ENCODE assay signal across 1 cellular context in the genomic region with DNA sequence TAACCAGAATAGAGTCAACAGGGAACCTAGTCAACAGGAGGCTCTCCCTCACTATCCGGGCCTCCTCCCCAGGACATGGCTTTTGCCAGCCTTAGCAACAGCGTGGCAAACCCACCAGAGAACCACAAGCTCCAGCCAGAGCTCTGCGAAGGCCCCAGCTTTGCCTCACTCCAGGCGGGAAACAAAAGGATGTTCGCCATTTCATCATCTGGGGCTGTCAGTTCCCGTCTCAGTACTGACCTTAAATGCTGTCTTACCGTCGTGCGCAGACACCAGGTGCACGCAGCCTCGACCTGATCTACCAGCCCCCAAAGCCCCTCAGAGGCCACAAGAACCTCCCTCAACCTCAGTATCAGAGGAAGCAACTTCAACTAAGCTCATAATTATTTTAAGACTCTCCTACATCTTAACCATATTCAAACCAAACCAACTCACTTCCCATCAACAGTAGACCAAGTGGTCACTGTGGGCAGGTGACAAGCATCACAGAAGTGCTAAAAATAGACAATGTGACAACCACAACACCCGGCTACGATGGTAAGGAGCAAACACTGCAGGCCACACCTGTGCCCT.
A peak's percentile ranks its signal among the peaks of the same experiment; 100 is the strongest.
TF ChIP-seq lines count a peak whose summit lies in the region.

No MANE protein-coding gene starts in this region.

TF ChIP-seq in GM12878, 131 proteins besides CTCF, POLR2A, EP300 and RAD21 (continued from another document and continues in another):
- no peak for TF ChIP-seq E4F1 (IDR thresholded peaks at IDR 0.05; ENCODE audit: borderline replicate concordance, partially characterized antibody)
- TF ChIP-seq NRF1 (conservative IDR thresholded peaks at IDR 0.05; ENCODE audit: low read depth, low read length) = no peak
- 0 out of 2 replicates have a peak, but pooled peaks have one; percentile 63 for TF ChIP-seq TARDBP (IDR thresholded peaks at IDR 0.05; ENCODE audit: borderline replicate concordance)
- TF ChIP-seq ESRRA (IDR thresholded peaks at IDR 0.05; ENCODE audit: low read length) = no peak
- TF ChIP-seq MEF2B (IDR thresholded peaks at IDR 0.05; ENCODE audit: partially characterized antibody, poor library complexity, severe bottlenecking) = peak; percentile 96
- TF ChIP-seq SUPT20H (IDR thresholded peaks at IDR 0.05; ENCODE audit: borderline replicate concordance, control insufficient read depth, low read depth, low read length) = no peak
- TF ChIP-seq PAX8 (IDR thresholded peaks at IDR 0.05) = no peak
- TF ChIP-seq NFIC (IDR thresholded peaks at IDR 0.05; ENCODE audit: low read depth, low read length) = no peak
- no peak for TF ChIP-seq NFYA (IDR thresholded peaks at IDR 0.05; ENCODE audit: borderline replicate concordance, low read depth, low read length)
- no peak for TF ChIP-seq CEBPB (IDR thresholded peaks at IDR 0.05; ENCODE audit: borderline replicate concordance in 1 of 2, low read depth in 2 of 2, low read length in 2 of 2)
- no peak for TF ChIP-seq NR2C1 (IDR thresholded peaks at IDR 0.05)
- TF ChIP-seq, protein P1, sequence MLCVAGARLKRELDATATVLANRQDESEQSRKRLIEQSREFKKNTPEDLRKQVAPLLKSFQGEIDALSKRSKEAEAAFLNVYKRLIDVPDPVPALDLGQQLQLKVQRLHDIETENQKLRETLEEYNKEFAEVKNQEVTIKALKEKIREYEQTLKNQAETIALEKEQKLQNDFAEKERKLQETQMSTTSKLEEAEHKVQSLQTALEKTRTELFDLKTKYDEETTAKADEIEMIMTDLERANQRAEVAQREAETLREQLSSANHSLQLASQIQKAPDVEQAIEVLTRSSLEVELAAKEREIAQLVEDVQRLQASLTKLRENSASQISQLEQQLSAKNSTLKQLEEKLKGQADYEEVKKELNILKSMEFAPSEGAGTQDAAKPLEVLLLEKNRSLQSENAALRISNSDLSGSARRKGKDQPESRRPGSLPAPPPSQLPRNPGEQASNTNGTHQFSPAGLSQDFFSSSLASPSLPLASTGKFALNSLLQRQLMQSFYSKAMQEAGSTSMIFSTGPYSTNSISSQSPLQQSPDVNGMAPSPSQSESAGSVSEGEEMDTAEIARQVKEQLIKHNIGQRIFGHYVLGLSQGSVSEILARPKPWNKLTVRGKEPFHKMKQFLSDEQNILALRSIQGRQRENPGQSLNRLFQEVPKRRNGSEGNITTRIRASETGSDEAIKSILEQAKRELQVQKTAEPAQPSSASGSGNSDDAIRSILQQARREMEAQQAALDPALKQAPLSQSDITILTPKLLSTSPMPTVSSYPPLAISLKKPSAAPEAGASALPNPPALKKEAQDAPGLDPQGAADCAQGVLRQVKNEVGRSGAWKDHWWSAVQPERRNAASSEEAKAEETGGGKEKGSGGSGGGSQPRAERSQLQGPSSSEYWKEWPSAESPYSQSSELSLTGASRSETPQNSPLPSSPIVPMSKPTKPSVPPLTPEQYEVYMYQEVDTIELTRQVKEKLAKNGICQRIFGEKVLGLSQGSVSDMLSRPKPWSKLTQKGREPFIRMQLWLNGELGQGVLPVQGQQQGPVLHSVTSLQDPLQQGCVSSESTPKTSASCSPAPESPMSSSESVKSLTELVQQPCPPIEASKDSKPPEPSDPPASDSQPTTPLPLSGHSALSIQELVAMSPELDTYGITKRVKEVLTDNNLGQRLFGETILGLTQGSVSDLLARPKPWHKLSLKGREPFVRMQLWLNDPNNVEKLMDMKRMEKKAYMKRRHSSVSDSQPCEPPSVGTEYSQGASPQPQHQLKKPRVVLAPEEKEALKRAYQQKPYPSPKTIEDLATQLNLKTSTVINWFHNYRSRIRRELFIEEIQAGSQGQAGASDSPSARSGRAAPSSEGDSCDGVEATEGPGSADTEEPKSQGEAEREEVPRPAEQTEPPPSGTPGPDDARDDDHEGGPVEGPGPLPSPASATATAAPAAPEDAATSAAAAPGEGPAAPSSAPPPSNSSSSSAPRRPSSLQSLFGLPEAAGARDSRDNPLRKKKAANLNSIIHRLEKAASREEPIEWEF (IDR thresholded peaks at IDR 0.05; ENCODE audit: insufficient replicate concordance, low read depth, low read length) = no peak
- TF ChIP-seq EED (IDR thresholded peaks at IDR 0.05; ENCODE audit: low read depth) = peak; percentile 83
- no peak for TF ChIP-seq NFXL1 (IDR thresholded peaks at IDR 0.05; ENCODE audit: borderline replicate concordance)
- TF ChIP-seq KDM1A (IDR thresholded peaks at IDR 0.05; ENCODE audit: borderline replicate concordance) = no peak
- no peak for TF ChIP-seq MYC (IDR thresholded peaks at IDR 0.05; ENCODE audit: insufficient read depth, insufficient read length, insufficient replicate concordance, low read length, severe bottlenecking)
- TF ChIP-seq, protein P2, sequence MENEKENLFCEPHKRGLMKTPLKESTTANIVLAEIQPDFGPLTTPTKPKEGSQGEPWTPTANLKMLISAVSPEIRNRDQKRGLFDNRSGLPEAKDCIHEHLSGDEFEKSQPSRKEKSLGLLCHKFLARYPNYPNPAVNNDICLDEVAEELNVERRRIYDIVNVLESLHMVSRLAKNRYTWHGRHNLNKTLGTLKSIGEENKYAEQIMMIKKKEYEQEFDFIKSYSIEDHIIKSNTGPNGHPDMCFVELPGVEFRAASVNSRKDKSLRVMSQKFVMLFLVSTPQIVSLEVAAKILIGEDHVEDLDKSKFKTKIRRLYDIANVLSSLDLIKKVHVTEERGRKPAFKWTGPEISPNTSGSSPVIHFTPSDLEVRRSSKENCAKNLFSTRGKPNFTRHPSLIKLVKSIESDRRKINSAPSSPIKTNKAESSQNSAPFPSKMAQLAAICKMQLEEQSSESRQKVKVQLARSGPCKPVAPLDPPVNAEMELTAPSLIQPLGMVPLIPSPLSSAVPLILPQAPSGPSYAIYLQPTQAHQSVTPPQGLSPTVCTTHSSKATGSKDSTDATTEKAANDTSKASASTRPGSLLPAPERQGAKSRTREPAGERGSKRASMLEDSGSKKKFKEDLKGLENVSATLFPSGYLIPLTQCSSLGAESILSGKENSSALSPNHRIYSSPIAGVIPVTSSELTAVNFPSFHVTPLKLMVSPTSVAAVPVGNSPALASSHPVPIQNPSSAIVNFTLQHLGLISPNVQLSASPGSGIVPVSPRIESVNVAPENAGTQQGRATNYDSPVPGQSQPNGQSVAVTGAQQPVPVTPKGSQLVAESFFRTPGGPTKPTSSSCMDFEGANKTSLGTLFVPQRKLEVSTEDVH (IDR thresholded peaks at IDR 0.05; ENCODE audit: low read depth, partially characterized antibody) = no peak
- no peak for TF ChIP-seq RELA (IDR thresholded peaks at IDR 0.05; ENCODE audit: borderline replicate concordance, partially characterized antibody)
- peak; percentile 57; the same call in 1 of the 2 replicates for TF ChIP-seq GATAD2B (conservative IDR thresholded peaks at IDR 0.05; ENCODE audit: low read depth)
- TF ChIP-seq KLF5 (IDR thresholded peaks at IDR 0.05; ENCODE audit: partially characterized antibody) = peak; percentile 79
- peak; percentile 80 for TF ChIP-seq TCF12 (IDR thresholded peaks at IDR 0.05; ENCODE audit: low read depth, low read length)
- no peak for TF ChIP-seq HCFC1 (IDR thresholded peaks at IDR 0.05; ENCODE audit: low read length)
- TF ChIP-seq NBN (IDR thresholded peaks at IDR 0.05) = peak; percentile 95
- TF ChIP-seq RCOR1 (conservative IDR thresholded peaks at IDR 0.05; ENCODE audit: low read depth, low read length) = no peak
- TF ChIP-seq ZZZ3 (IDR thresholded peaks at IDR 0.05; ENCODE audit: control insufficient read depth, insufficient read length, low read depth) = no peak
- no peak for TF ChIP-seq ZNF622 (IDR thresholded peaks at IDR 0.05)
- peak; percentile 12 for TF ChIP-seq PBX3 (IDR thresholded peaks at IDR 0.05; ENCODE audit: insufficient replicate concordance, low read depth, low read length)
- TF ChIP-seq MXI1 (IDR thresholded peaks at IDR 0.05; ENCODE audit: low read depth, low read length) = no peak
- TF ChIP-seq PKNOX1 (IDR thresholded peaks at IDR 0.05) = peak; percentile 44; the same call in 1 of the 2 replicates
- TF ChIP-seq TCF7 (IDR thresholded peaks at IDR 0.05; ENCODE audit: borderline replicate concordance) = no peak
- peak; percentile 90 for TF ChIP-seq BCL11A (IDR thresholded peaks at IDR 0.05; ENCODE audit: low read depth, low read length)
- TF ChIP-seq PAX5 (IDR thresholded peaks at IDR 0.05; ENCODE audit: borderline replicate concordance, low read depth, low read length) = peak; percentile 81; the same call in 1 of the 2 replicates
- TF ChIP-seq RB1 (IDR thresholded peaks at IDR 0.05; ENCODE audit: borderline replicate concordance) = no peak
- peak; percentile 99 for TF ChIP-seq MEF2A (IDR thresholded peaks at IDR 0.05; ENCODE audit: insufficient read depth, low read depth, low read length)
- TF ChIP-seq GABPA (IDR thresholded peaks at IDR 0.05; ENCODE audit: low read depth) = no peak
- peak; percentile 58; the same call in 1 of the 2 replicates for TF ChIP-seq MAX (IDR thresholded peaks at IDR 0.05; ENCODE audit: low read depth, low read length)
- no peak for TF ChIP-seq JUND (IDR thresholded peaks at IDR 0.05; ENCODE audit: low read depth, low read length)
- no peak for TF ChIP-seq WRNIP1 (IDR thresholded peaks at IDR 0.05; ENCODE audit: borderline replicate concordance, low read depth, low read length)
- no peak for TF ChIP-seq ZNF217 (IDR thresholded peaks at IDR 0.05)
- no peak for TF ChIP-seq CHD4 (IDR thresholded peaks at IDR 0.05)
- TF ChIP-seq RUNX3 (IDR thresholded peaks at IDR 0.05; ENCODE audit: low read length) = no peak
- TF ChIP-seq IRF4 (IDR thresholded peaks at IDR 0.05; ENCODE audit: low read depth, low read length) = peak; percentile 45; the same call in 1 of the 2 replicates
- no peak for TF ChIP-seq USF1 (IDR thresholded peaks at IDR 0.05; ENCODE audit: borderline replicate concordance, extremely low read length, insufficient read depth, low read depth, low read length)
- peak; percentile 85 to 86; a peak in 2 of 4 replicates for TF ChIP-seq IKZF2 (IDR thresholded peaks at IDR 0.05)
- TF ChIP-seq, protein P3, sequence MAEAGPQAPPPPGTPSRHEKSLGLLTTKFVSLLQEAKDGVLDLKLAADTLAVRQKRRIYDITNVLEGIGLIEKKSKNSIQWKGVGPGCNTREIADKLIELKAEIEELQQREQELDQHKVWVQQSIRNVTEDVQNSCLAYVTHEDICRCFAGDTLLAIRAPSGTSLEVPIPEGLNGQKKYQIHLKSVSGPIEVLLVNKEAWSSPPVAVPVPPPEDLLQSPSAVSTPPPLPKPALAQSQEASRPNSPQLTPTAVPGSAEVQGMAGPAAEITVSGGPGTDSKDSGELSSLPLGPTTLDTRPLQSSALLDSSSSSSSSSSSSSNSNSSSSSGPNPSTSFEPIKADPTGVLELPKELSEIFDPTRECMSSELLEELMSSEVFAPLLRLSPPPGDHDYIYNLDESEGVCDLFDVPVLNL (IDR thresholded peaks at IDR 0.05; ENCODE audit: low read depth, low read length) = no peak
- no peak for TF ChIP-seq MTA3 (IDR thresholded peaks at IDR 0.05; ENCODE audit: borderline replicate concordance, low read length)
- TF ChIP-seq BHLHE40 (IDR thresholded peaks at IDR 0.05; ENCODE audit: borderline replicate concordance in 1 of 2, low read depth in 2 of 2, low read length in 1 of 2) = peak; percentile 87 to 92
- no peak for TF ChIP-seq MYB (IDR thresholded peaks at IDR 0.05; ENCODE audit: borderline replicate concordance, low read depth, low read length)
- no peak for TF ChIP-seq RFX5 (IDR thresholded peaks at IDR 0.05; ENCODE audit: low read depth, low read length)
- TF ChIP-seq YY1 (IDR thresholded peaks at IDR 0.05; ENCODE audit: low read depth, low read length) = peak; percentile 72
